1 cellular context compared by ENCODE assay signal in genomic region chr10:98431016-98431415, GRCh38.
TF ChIP-seq lines count a peak whose summit lies in the region.

No MANE protein-coding gene starts in this region.

TF ChIP-seq in IMR-90, 13 proteins besides CTCF, POLR2A, EP300 and RAD21:
- TF ChIP-seq USF2 (IDR thresholded peaks at IDR 0.05; ENCODE audit: low read depth, low read length), result no peak
- no peak for TF ChIP-seq RFX5 (IDR thresholded peaks at IDR 0.05; ENCODE audit: low read depth, low read length)
- no peak for TF ChIP-seq ELK1 (IDR thresholded peaks at IDR 0.05; ENCODE audit: borderline replicate concordance, low read depth, low read length)
- no peak for TF ChIP-seq MXI1 (IDR thresholded peaks at IDR 0.05; ENCODE audit: borderline replicate concordance, low read depth, low read length)
- TF ChIP-seq MAZ (IDR thresholded peaks at IDR 0.05; ENCODE audit: borderline replicate concordance, low read depth, low read length), result no peak
- no peak for TF ChIP-seq RCOR1 (IDR thresholded peaks at IDR 0.05; ENCODE audit: insufficient replicate concordance, low read length)
- no peak for TF ChIP-seq MAFK (IDR thresholded peaks at IDR 0.05; ENCODE audit: low read depth, low read length)
- TF ChIP-seq FOS (IDR thresholded peaks at IDR 0.05; ENCODE audit: low read depth, low read length), result no peak
- no peak for TF ChIP-seq BHLHE40 (IDR thresholded peaks at IDR 0.05; ENCODE audit: low read depth, low read length)
- no peak for TF ChIP-seq NFE2L2 (IDR thresholded peaks at IDR 0.05; ENCODE audit: low read depth, low read length)
- TF ChIP-seq CEBPB (IDR thresholded peaks at IDR 0.05; ENCODE audit: low read depth, low read length), result no peak
- no peak for TF ChIP-seq SMC3 (IDR thresholded peaks at IDR 0.05; ENCODE audit: low read depth, low read length)
